7 cellular contexts compared by ENCODE assay signal in genomic region chr12:63167741-63168140, GRCh38. TPM values are rescaled to one million over a fixed set of nuclear protein-coding genes. Genes with fewer than 3 reads are reported as not detected.
"Had no signal": no experiment of that assay in that cellular context is flagged by ENCODE, and none has a peak within 500 bp of the region (broad histone marks: within the 10 kb centered on the region; RNA-seq: fewer than 3 reads in every experiment).

No MANE protein-coding gene starts in this region.

RNA-seq across cellular contexts. Expression of gene AVPR1A, which starts 16.7 kb away (rescaled TPM):
- total RNA-seq: dermis microvascular lymphatic vessel endothelial cell; endodermal cell; glomerular endothelial cell; lung microvascular endothelial cell; myocyte; naive thymus-derived CD8-positive, alpha-beta T cell had no signal
- polyA plus RNA-seq: keratinocyte; naive thymus-derived CD8-positive, alpha-beta T cell had no signal
